ENCODE assay signal across 17 cellular contexts in genomic region chr5:39794511-39794910, GRCh38.
DNase-seq lines count a peak whose midpoint lies in the region; ATAC-seq, FAIRE-seq and TF ChIP-seq lines count a peak whose summit lies in the region.
"Had no signal": no experiment of that assay in that cellular context is flagged by ENCODE, and none has a peak within 500 bp of the region (broad histone marks: within the 10 kb centered on the region; RNA-seq: fewer than 3 reads in every experiment).

No MANE protein-coding gene starts in this region.

- no peak for TF ChIP-seq POLR2A in H54 (IDR thresholded peaks at IDR 0.05; ENCODE audit: low read depth, low read length)

- DNase-seq in AG08395 (ENCODE audit: low spot score) (peak; percentile 32), LHCN-M2 (ENCODE audit: low read depth) (peak; percentile 91), fibroblast of peridontal ligament (ENCODE audit: extremely low read depth) (peak; percentile 57), pons (ENCODE audit: low spot score) (peak; percentile 5), H54 (ENCODE audit: insufficient read length, low spot score) (no peak), HT-29 (ENCODE audit: low spot score) (no peak), glomerular visceral epithelial cell (ENCODE audit: extremely low spot score) (no peak)
- DNase-seq: activated CD4-positive, alpha-beta T cell treated with anti-CD3 and anti-CD28 coated beads, Interleukin-2, amount 10 ng/mL, durations not matched to agents 7 days and 5 days; DND-41; HCEC 1CT; naive thymus-derived CD4-positive, alpha-beta T cell; NCI-H2029; NCI-H446 treated with DMSO at 0.1 percent for 48 hours; stimulated activated naive CD4-positive, alpha-beta T cell treated with Interleukin-2 at 50 U/mL for 16 hours; transverse colon had no signal

- ATAC-seq in GM19351 (IDR thresholded peaks at IDR 0.05; ENCODE audit: unreplicated experiment): no peak
- ATAC-seq: K562; naive thymus-derived CD4-positive, alpha-beta T cell had no signal

- no peak for FAIRE-seq in H54 (lab: Jason Lieb, UNC)
- FAIRE-seq: K562 had no signal

Comparison
In these comparisons a context has a peak if more than half of its experiments do, and no peak if none do; other contexts are left out.
1. DNase-seq: peak in AG08395 (single experiment), LHCN-M2 (single experiment), fibroblast of peridontal ligament (single experiment) and pons (single experiment); none in H54 (single experiment), HT-29 (single experiment) and glomerular visceral epithelial cell (single experiment).